In genomic region chr19:3198901-3199700, GRCh38 we compare ENCODE assay signal across 20 cellular contexts. TPM values are rescaled to one million over a fixed set of nuclear protein-coding genes. Genes with fewer than 3 reads are reported as not detected.
DNase-seq lines count a peak whose midpoint lies in the region; ATAC-seq, FAIRE-seq and TF ChIP-seq lines count a peak whose summit lies in the region.
"Had no signal": no experiment of that assay in that cellular context is flagged by ENCODE, and none has a peak within 500 bp of the region (broad histone marks: within the 10 kb centered on the region; RNA-seq: fewer than 3 reads in every experiment).

No MANE protein-coding gene starts in this region.

- no peak overlapping the region for H3K4me2 ChIP-seq in HepG2 (ENCODE audit: low read depth, low read length)
- H3K4me2 ChIP-seq in GM12878 (ENCODE audit: control insufficient read depth, insufficient read depth), result no peak overlapping the region
- H3K4me2 ChIP-seq in GM23338, result no peak overlapping the region
- H3K4me2 ChIP-seq: BLaER1 had no signal

- H3K4me3 ChIP-seq in HepG2 (replicated peaks in 1 of 3; ENCODE audit: insufficient read depth in 1 of 3, low read depth in 2 of 3, low read length in 3 of 3) (no peak overlapping the region), right lobe of liver (no peak overlapping the region), GM12878 (no peak overlapping the region), kidney (ENCODE audit: low read length in 2 of 2) (no peak overlapping the region), GM23338 (no peak overlapping the region)
- H3K4me3 ChIP-seq: BLaER1 had no signal

- no peak for TF ChIP-seq EP300 in HepG2 (IDR thresholded peaks at IDR 0.05; ENCODE audit: low read depth in 2 of 2, low read length in 2 of 2)
- TF ChIP-seq EP300 in HepG2 (CRISPR knock-in tag; IDR thresholded peaks at IDR 0.05; ENCODE audit: borderline replicate concordance), result no peak
- TF ChIP-seq EP300 in GM12878 (IDR thresholded peaks at IDR 0.05; ENCODE audit: borderline replicate concordance in 1 of 2, control insufficient read depth in 1 of 2, low read depth in 2 of 2, low read length in 2 of 2), result no peak

- POLR2A ChIA-PET in HepG2 (lab: Yijun Ruan, JAX) (no interaction called here), GM12878 (lab: Charles Lee) (no interaction called here)
- POLR2A ChIA-PET in activated CD4-positive, alpha-beta T cell treated with anti-CD3 and anti-CD28 coated beads, Interleukin-2, amount 10 ng/mL, durations not matched to agents 7 days and 5 days (lab: Charles Lee), result no interaction called here

- H3K9me2 ChIP-seq in GM23338 (ENCODE audit: insufficient read depth), result no peaks in the 10 kb centered on the region

- FAIRE-seq in HepG2 (lab: Jason Lieb, UNC), result no peak
- FAIRE-seq in GM12878 (lab: Jason Lieb, UNC), result no peak
- no peak for FAIRE-seq in kidney (lab: Jason Lieb, UNC)
- FAIRE-seq: GM12891, GM19239, H54 had no signal

- H3K27me3 Mint-ChIP-seq in GM23338 (ENCODE audit: insufficient read depth, low read depth, poor library complexity), result peaks cover 7% of the 10 kb centered on the region
- H3K27me3 Mint-ChIP-seq in activated CD4-positive, alpha-beta T cell treated with anti-CD3 and anti-CD28 coated beads, Interleukin-2, amount 10 ng/mL, durations not matched to agents 7 days and 5 days, result no peaks in the 10 kb centered on the region
- H3K27me3 Mint-ChIP-seq: CD4-positive, CD25-positive, alpha-beta regulatory T cell; IgD-negative memory B cell had no signal

- RAD21 ChIA-PET in GM12878 (lab: Charles Lee; ENCODE audit: unreplicated experiment), result no interaction called here

- no TSS peak for BruUV-seq in HepG2 (replicated peaks; lab: Mats Ljungman, UMichigan)
- BruUV-seq in GM12878 (replicated peaks; lab: Mats Ljungman, UMichigan), result no TSS peak

- H4K20me1 ChIP-seq in HepG2 (ENCODE audit: insufficient read depth, low read length) (no peaks in the 10 kb centered on the region), GM12878 (ENCODE audit: control insufficient read depth, insufficient read depth) (no peaks in the 10 kb centered on the region), GM23338 (replicated peaks; ENCODE audit: insufficient read depth) (no peaks in the 10 kb centered on the region; the same call in 1 of the 2 replicates)

- in situ Hi-C loops in HepG2 (cut with HindIII; ENCODE audit: extremely low pct_ligation_motif_present, low pct_unique_long_range_greater_than_20kb) (no loop called here), GM12878 (cut with MboI) (no loop called here)

- H3K27me3 ChIP-seq in HepG2 (ENCODE audit: control insufficient read depth in 1 of 2, insufficient read depth in 2 of 2, low read length in 2 of 2), result no peaks in the 10 kb centered on the region
- no peaks in the 10 kb centered on the region for H3K27me3 ChIP-seq in right lobe of liver
- H3K27me3 ChIP-seq in GM12878 (replicated peaks in 1 of 2; ENCODE audit: control insufficient read depth in 2 of 2, insufficient read depth in 2 of 2, low read length in 1 of 2), result no peaks in the 10 kb centered on the region
- no peaks in the 10 kb centered on the region for H3K27me3 ChIP-seq in GM23338 (ENCODE audit: insufficient read depth)
- H3K27me3 ChIP-seq: BLaER1 had no signal

- no peak overlapping the region for H3K4me3 Mint-ChIP-seq in GM23338
- no peak overlapping the region for H3K4me3 Mint-ChIP-seq in activated CD4-positive, alpha-beta T cell treated with anti-CD3 and anti-CD28 coated beads, Interleukin-2, amount 10 ng/mL, durations not matched to agents 7 days and 5 days
- H3K4me3 Mint-ChIP-seq: CD4-positive, CD25-positive, alpha-beta regulatory T cell; IgD-negative memory B cell had no signal

- H2AFZ ChIP-seq in HepG2 (ENCODE audit: low read length), result no peak overlapping the region
- H2AFZ ChIP-seq in GM12878 (ENCODE audit: control insufficient read depth, low read depth, low read length), result no peak overlapping the region
- no peak overlapping the region for H2AFZ ChIP-seq in GM23338

- H3K36me3 ChIP-seq in HepG2 (replicated peaks in 1 of 2; ENCODE audit: control insufficient read depth in 1 of 2, insufficient read depth in 2 of 2, low read length in 2 of 2) (peaks cover 3 to 18% of the 10 kb centered on the region in 2 experiments; a peak in 3 of 5 replicates), right lobe of liver (no peaks in the 10 kb centered on the region), GM12878 (ENCODE audit: control insufficient read depth in 2 of 2, insufficient read depth in 2 of 2, low read length in 1 of 2) (peaks cover 2 to 5% of the 10 kb centered on the region in 2 experiments; a peak in 2 of 4 replicates), kidney (ENCODE audit: control insufficient read depth in 1 of 2, insufficient read depth in 2 of 2, low read length in 2 of 2) (no peaks in the 10 kb centered on the region), GM23338 (ENCODE audit: insufficient read depth) (no peaks in the 10 kb centered on the region; the same call in 1 of the 2 replicates)

- H3K27ac Mint-ChIP-seq in GM23338, result no peak overlapping the region
- no peak overlapping the region for H3K27ac Mint-ChIP-seq in activated CD4-positive, alpha-beta T cell treated with anti-CD3 and anti-CD28 coated beads, Interleukin-2, amount 10 ng/mL, durations not matched to agents 7 days and 5 days
- H3K27ac Mint-ChIP-seq: CD4-positive, CD25-positive, alpha-beta regulatory T cell; IgD-negative memory B cell had no signal

- H3K27ac ChIP-seq in HepG2 (ENCODE audit: extremely low read length, insufficient read depth, low read length) (no peak overlapping the region), right lobe of liver (no peak overlapping the region), GM12878 (ENCODE audit: control insufficient read depth, insufficient read depth) (no peak overlapping the region), kidney (ENCODE audit: low read depth in 2 of 2, low read length in 2 of 2) (no peak overlapping the region), GM23338 (ENCODE audit: low read depth) (no peak overlapping the region)
- H3K27ac ChIP-seq: BLaER1 had no signal

- TF ChIP-seq RAD21 in HepG2 (CRISPR knock-in tag; IDR thresholded peaks at IDR 0.05), result no peak
- no peak for TF ChIP-seq RAD21 in GM12878 (IDR thresholded peaks at IDR 0.05; ENCODE audit: insufficient read depth, low read depth, low read length)

- H3F3A ChIP-seq in GM23338 (replicated peaks; ENCODE audit: low read depth), result no peaks in the 10 kb centered on the region

- H3K9ac ChIP-seq in HepG2 (ENCODE audit: insufficient read depth, low read depth, low read length) (no peak overlapping the region), GM12878 (ENCODE audit: control insufficient read depth, insufficient read depth, low read length) (no peak overlapping the region), kidney (ENCODE audit: low read length in 2 of 2) (no peak overlapping the region)
- H3K9ac ChIP-seq: BLaER1 had no signal

- H3K36me3 Mint-ChIP-seq in GM23338 (ENCODE audit: low read depth), result peaks cover 11% of the 10 kb centered on the region; the same call in 2 of the 3 replicates
- peaks cover 4% of the 10 kb centered on the region for H3K36me3 Mint-ChIP-seq in activated CD4-positive, alpha-beta T cell treated with anti-CD3 and anti-CD28 coated beads, Interleukin-2, amount 10 ng/mL, durations not matched to agents 7 days and 5 days (ENCODE audit: low read depth)

- ATAC-seq in HepG2 (no peak), right lobe of liver (no peak), GM12878 (no peak), GM23338 (no peak), GM19035 (IDR thresholded peaks at IDR 0.05; ENCODE audit: unreplicated experiment) (no peak)
- ATAC-seq: HCT116 had no signal

- CTCF ChIA-PET in HepG2 (lab: Yijun Ruan, JAX; ENCODE audit: low intra/inter-chr PET ratio, low total read pairs), result no interaction called here
- CTCF ChIA-PET in GM12878 (lab: Yijun Ruan, JAX), result no interaction called here
- CTCF ChIA-PET in activated CD4-positive, alpha-beta T cell treated with anti-CD3 and anti-CD28 coated beads, Interleukin-2, amount 10 ng/mL, durations not matched to agents 7 days and 5 days (lab: Charles Lee), result interaction anchor here (0.7 kb wide), 1 partner anchor 12 kb away, joined by 3 read pairs; no protein-coding TSS in a partner anchor

- H3K4me1 Mint-ChIP-seq in GM23338, result no peaks in the 10 kb centered on the region
- H3K4me1 Mint-ChIP-seq in activated CD4-positive, alpha-beta T cell treated with anti-CD3 and anti-CD28 coated beads, Interleukin-2, amount 10 ng/mL, durations not matched to agents 7 days and 5 days, result no peaks in the 10 kb centered on the region
- H3K4me1 Mint-ChIP-seq: CD4-positive, CD25-positive, alpha-beta regulatory T cell; IgD-negative memory B cell had no signal

- H3K79me2 ChIP-seq in HepG2 (ENCODE audit: insufficient read depth, low read length) (no peaks in the 10 kb centered on the region), GM12878 (ENCODE audit: control insufficient read depth, insufficient read depth, low read length) (no peaks in the 10 kb centered on the region), GM23338 (replicated peaks; ENCODE audit: insufficient read depth) (peaks cover 9% of the 10 kb centered on the region; the same call in 1 of the 2 replicates)

- intact Hi-C loops in HepG2 (cut with micrococcal nuclease; ENCODE audit: unreplicated experiment), result no loop called here
- intact Hi-C loops in right lobe of liver (cut with DNase I), result no loop called here
- intact Hi-C loops in GM12878 (cut with micrococcal nuclease; ENCODE audit: unreplicated experiment), result no loop called here
- intact Hi-C loops in kidney (cut with DNase I), result loop anchor here (5.0 kb wide), 1 partner anchor 48 kb away; no protein-coding TSS in a partner anchor

- no peak for DNase-seq in HepG2 (ENCODE audit: low spot score)
- no peak for DNase-seq in right lobe of liver
- DNase-seq in GM12878 (ENCODE audit: low read depth, low spot score), result no peak
- DNase-seq in kidney, result peak; percentile 66
- DNase-seq in GM23338 (ENCODE audit: low spot score), result no peak
- DNase-seq in activated CD4-positive, alpha-beta T cell treated with anti-CD3 and anti-CD28 coated beads, Interleukin-2, amount 10 ng/mL, durations not matched to agents 7 days and 5 days, result no peak
- DNase-seq in SKM-1 treated with dmso at 0.1 percent for 144 hours (lab: John Stamatoyannopoulos, UW; ENCODE audit: unreplicated experiment), result no peak
- DNase-seq: 8988T; AML-193; Calu3; CD4-positive, CD25-positive, alpha-beta regulatory T cell; DMS 273 treated with DMSO at 0.1 percent for 48 hours had no signal

- no peaks in the 10 kb centered on the region for H3K9me3 Mint-ChIP-seq in GM23338
- no peaks in the 10 kb centered on the region for H3K9me3 Mint-ChIP-seq in activated CD4-positive, alpha-beta T cell treated with anti-CD3 and anti-CD28 coated beads, Interleukin-2, amount 10 ng/mL, durations not matched to agents 7 days and 5 days
- H3K9me3 Mint-ChIP-seq: IgD-negative memory B cell had no signal

- H3K4me1 ChIP-seq in HepG2 (ENCODE audit: insufficient read depth, low read length), result no peaks in the 10 kb centered on the region
- no peaks in the 10 kb centered on the region for H3K4me1 ChIP-seq in right lobe of liver
- no peaks in the 10 kb centered on the region for H3K4me1 ChIP-seq in GM12878 (ENCODE audit: control insufficient read depth, insufficient read depth, low read length)
- H3K4me1 ChIP-seq in kidney (ENCODE audit: control insufficient read depth in 1 of 2, insufficient read depth in 1 of 2, low read depth in 1 of 2, low read length in 2 of 2), result no peaks in the 10 kb centered on the region
- no peaks in the 10 kb centered on the region for H3K4me1 ChIP-seq in GM23338 (ENCODE audit: insufficient read depth)

- TF ChIP-seq CTCF in HepG2 (CRISPR knock-in tag; IDR thresholded peaks at IDR 0.05) (no peak), right lobe of liver (IDR thresholded peaks at IDR 0.05) (no peak), GM12878 (IDR thresholded peaks at IDR 0.05 in 2 of 3, conservative IDR thresholded peaks at IDR 0.05 in 1 of 3; ENCODE audit: control insufficient read depth in 2 of 3, extremely low read depth in 1 of 3, insufficient read depth in 1 of 3, low read depth in 3 of 3, low read length in 3 of 3) (no peak), kidney (IDR thresholded peaks at IDR 0.05; ENCODE audit: borderline replicate concordance, extremely low read depth, insufficient read depth) (no peak), GM23338 (conservative IDR thresholded peaks at IDR 0.05; ENCODE audit: low read depth in 2 of 2) (no peak)

- 95% methylated on average over 24 of the region's 43 CpGs for WGBS in HepG2 (ENCODE audit: low lambda C conversion rate)
- WGBS in right lobe of liver (ENCODE audit: insufficient coverage, low coverage, low lambda C conversion rate, missing lambda C conversion rate), result 93% methylated on average over 3 of the region's 43 CpGs
- WGBS in GM12878 (ENCODE audit: insufficient coverage, insufficient replicate concordance, low lambda C conversion rate, missing lambda C conversion rate), result 95% methylated on average over 37 of the region's 43 CpGs

- SMC1A ChIA-PET in GM12878 (lab: Charles Lee; ENCODE audit: uncharacterized antibody, unreplicated experiment), result no interaction called here

- H3K9me3 ChIP-seq in HepG2 (ENCODE audit: low read length) (no peaks in the 10 kb centered on the region), right lobe of liver (no peaks in the 10 kb centered on the region), GM12878 (replicated peaks; ENCODE audit: control insufficient read depth, insufficient read depth, low read length) (no peaks in the 10 kb centered on the region), kidney (ENCODE audit: control insufficient read depth in 1 of 2, low read length in 2 of 2) (no peaks in the 10 kb centered on the region)
- H3K9me3 ChIP-seq: BLaER1 had no signal

- TF ChIP-seq POLR2A in HepG2 (IDR thresholded peaks at IDR 0.05; ENCODE audit: insufficient read depth in 1 of 2, low read depth in 2 of 2, low read length in 2 of 2), result no peak
- TF ChIP-seq POLR2A in right lobe of liver (IDR thresholded peaks at IDR 0.05), result no peak
- peak; percentile 50 for TF ChIP-seq POLR2A in GM12878 (IDR thresholded peaks at IDR 0.05; ENCODE audit: low read depth, low read length)

RNA-seq across cellular contexts. Expression of gene NCLN, which starts 13.4 kb away (rescaled TPM):
- 20.0 and 56.0 TPM in 2 replicates for total RNA-seq in HepG2 (2016; rRNA removed; fragmentation: Illumina TruSeq; extraction: Trizol)
- total RNA-seq in HepG2 (2016; cell fraction: cytosol; rRNA removed; fragmentation: Illumina TruSeq; extraction: Trizol; ENCODE audit: low read depth), result 14.5 and 16.6 TPM in 2 replicates
- 22.2 and 58.2 TPM in 2 replicates for total RNA-seq in HepG2 (2016; cell fraction: insoluble cytoplasmic fraction; rRNA removed; fragmentation: Illumina TruSeq; extraction: Trizol)
- 36.2 and 36.4 TPM in 2 replicates for total RNA-seq in HepG2 (2016; cell fraction: membrane; rRNA removed; fragmentation: Illumina TruSeq; extraction: Trizol)
- 45.5 and 60.9 TPM in 2 replicates for total RNA-seq in HepG2 (2016; cell fraction: nucleus; rRNA removed; fragmentation: Illumina TruSeq; extraction: Trizol)
- polyA plus RNA-seq in HepG2 (2011; rRNA removed), result 42.6 and 55.5 TPM in 2 replicates
- polyA plus RNA-seq in HepG2 (2011; cell fraction: cytosol; rRNA removed), result 34.0 and 56.6 TPM in 2 replicates
- polyA plus RNA-seq in HepG2 (2011; cell fraction: nucleus; rRNA removed), result 87.2 and 112 TPM in 2 replicates
- 29.1 and 45.2 TPM in 2 replicates for polyA plus RNA-seq in HepG2 (2012)
- 21.6 and 23.7 TPM in 2 replicates for polyA plus RNA-seq in HepG2 (2016; cell fraction: cytosol; fragmentation: Illumina TruSeq; extraction: Trizol; ENCODE audit: low read depth)
- polyA plus RNA-seq in HepG2 (2016; cell fraction: insoluble cytoplasmic fraction; fragmentation: Illumina TruSeq; extraction: Trizol; ENCODE audit: low read depth), result 19.8 and 29.4 TPM in 2 replicates
- polyA plus RNA-seq in HepG2 (2016; cell fraction: membrane; fragmentation: Illumina TruSeq; extraction: Trizol; ENCODE audit: low read depth), result 31.3 and 31.9 TPM in 2 replicates
- 109 and 110 TPM in 2 replicates for polyA plus RNA-seq in HepG2 (2016; cell fraction: nucleus; fragmentation: Illumina TruSeq; extraction: Trizol; ENCODE audit: insufficient read depth, low read depth)
- polyA minus RNA-seq in HepG2 (2011; rRNA and poly(A)+ RNA removed; ENCODE audit: low replicate concordance), result 99.1 and 126 TPM in 2 replicates
- 41.8 and 46.2 TPM in 2 replicates for polyA minus RNA-seq in HepG2 (2011; cell fraction: cytosol; rRNA and poly(A)+ RNA removed)
- polyA minus RNA-seq in HepG2 (2011; cell fraction: nucleus; rRNA and poly(A)+ RNA removed), result 16.4 and 18.6 TPM in 2 replicates
- 10 to 100 TPM; 32.0 to 59.9 (median 40.4) TPM for total RNA-seq in right lobe of liver
- 37.3 and 45.2 TPM in 2 replicates for total RNA-seq in GM12878 (2013; cell fraction: nucleolus; rRNA removed)
- total RNA-seq in GM12878 (2014; rRNA removed), result 35.0 and 43.0 TPM in 2 replicates
- total RNA-seq in GM12878 (2014; rRNA removed; fragmentation: Illumina TruSeq; extraction: Trizol), result 14.5 and 18.6 TPM in 2 replicates
- 69.2 and 79.1 TPM in 2 replicates for total RNA-seq in GM12878 (2021)
- 8.1 TPM for polyA plus RNA-seq in GM12878 (2011; ENCODE audit: low read depth)
- 10.7 and 29.5 TPM in 2 replicates for polyA plus RNA-seq in GM12878 (2011; rRNA removed)
- polyA plus RNA-seq in GM12878 (2011; cell fraction: cytosol; rRNA removed), result 38.7 and 57.3 TPM in 2 replicates
- polyA plus RNA-seq in GM12878 (2011; cell fraction: nucleus; rRNA removed), result 95.1 and 119 TPM in 2 replicates
- 36.4 and 40.2 TPM in 2 replicates for polyA plus RNA-seq in GM12878 (2012)
- polyA plus RNA-seq in GM12878 (2014; fragmentation: Illumina TruSeq; extraction: Trizol), result 2.3 and 11.6 TPM in 2 replicates
- polyA plus RNA-seq in GM12878 (2014; fragmentation: Nextera tagmentation; extraction: Ambion mirVana), result 1 to 10 TPM; 2.2 to 7.2 TPM
- polyA plus RNA-seq in GM12878 (2014; rRNA removed), result 42.6 and 64.0 TPM in 2 replicates
- 10 to 100 TPM; 71.8 to 75.2 TPM for polyA plus RNA-seq in GM12878 (2016; fragmentation: Nextera tagmentation; extraction: Ambion mirVana)
- polyA minus RNA-seq in GM12878 (2011; rRNA and poly(A)+ RNA removed), result 28.0 and 50.8 TPM in 2 replicates
- 25.0 and 25.9 TPM in 2 replicates for polyA minus RNA-seq in GM12878 (2011; cell fraction: cytosol; rRNA and poly(A)+ RNA removed)
- 12.5 and 24.5 TPM in 2 replicates for polyA minus RNA-seq in GM12878 (2011; cell fraction: nucleus; rRNA and poly(A)+ RNA removed)
- 43.3 TPM for total RNA-seq in kidney
- 63.2 TPM for polyA plus RNA-seq in kidney (ENCODE audit: insufficient read depth, low read depth, low replicate concordance)
- total RNA-seq in GM23338 (2014; rRNA removed; shearing (Covaris generic)), result 125 and 144 TPM in 2 replicates
- 85.6 and 95.2 TPM in 2 replicates for polyA plus RNA-seq in GM23338 (2016; fragmentation: Nextera tagmentation; extraction: Ambion mirVana)
- total RNA-seq in activated CD4-positive, alpha-beta T cell treated with anti-CD3 and anti-CD28 coated beads, Interleukin-2, amount 10 ng/mL, durations not matched to agents 7 days and 5 days, result 10 to 100 TPM; 52.1 to 56.0 TPM

RNA-seq across cellular contexts. Expression of gene S1PR4, which starts 20.5 kb away (rescaled TPM):
- total RNA-seq in HepG2 (2016; rRNA removed; fragmentation: Illumina TruSeq; extraction: Trizol) (0.07 TPM in 1 of 2 replicates, not detected in the other), right lobe of liver (1 to 10 TPM in 3 of 6 experiments, under 1 TPM in 3; 0.53 to 2.2 (median 0.97) TPM), GM12878 (2014; rRNA removed) (50.1 and 57.7 TPM in 2 replicates), GM12878 (2014; rRNA removed; fragmentation: Illumina TruSeq; extraction: Trizol) (4.7 and 6.1 TPM in 2 replicates), GM12878 (2021) (32.4 and 33.7 TPM in 2 replicates), kidney (5.1 TPM)
- not detected in 2 replicates for total RNA-seq in HepG2 (2016; cell fraction: cytosol; rRNA removed; fragmentation: Illumina TruSeq; extraction: Trizol; ENCODE audit: low read depth)
- 0.09 TPM in 1 of 2 replicates, not detected in the other for total RNA-seq in HepG2 (2016; cell fraction: insoluble cytoplasmic fraction; rRNA removed; fragmentation: Illumina TruSeq; extraction: Trizol)
- not detected in 2 replicates for total RNA-seq in HepG2 (2016; cell fraction: membrane; rRNA removed; fragmentation: Illumina TruSeq; extraction: Trizol)
- total RNA-seq in HepG2 (2016; cell fraction: nucleus; rRNA removed; fragmentation: Illumina TruSeq; extraction: Trizol), result not detected in 2 replicates
- polyA plus RNA-seq in HepG2 (2011; rRNA removed) (0.09 and 0.33 TPM in 2 replicates), GM12878 (2011; rRNA removed) (not detected in 2 replicates), GM12878 (2014; fragmentation: Illumina TruSeq; extraction: Trizol) (0.54 TPM in 1 of 2 replicates, not detected in the other), GM12878 (2014; fragmentation: Nextera tagmentation; extraction: Ambion mirVana) (1 to 10 TPM in 1 of 2 experiments, under 1 TPM in 1; 0.19 to 1.2 TPM), GM12878 (2014; rRNA removed) (35.7 and 44.5 TPM in 2 replicates), GM12878 (2016; fragmentation: Nextera tagmentation; extraction: Ambion mirVana) (10 to 100 TPM; 42.2 to 43.3 TPM), kidney (ENCODE audit: insufficient read depth, low read depth, low replicate concordance) (0.67 TPM), GM23338 (2016; fragmentation: Nextera tagmentation; extraction: Ambion mirVana) (not detected in 2 replicates)
- polyA plus RNA-seq in HepG2 (2011; cell fraction: cytosol; rRNA removed), result not detected in 2 replicates
- 1.2 and 1.8 TPM in 2 replicates for polyA plus RNA-seq in HepG2 (2011; cell fraction: nucleus; rRNA removed)
- not detected in 2 replicates for polyA plus RNA-seq in HepG2 (2012)
- not detected in 2 replicates for polyA plus RNA-seq in HepG2 (2016; cell fraction: cytosol; fragmentation: Illumina TruSeq; extraction: Trizol; ENCODE audit: low read depth)
- not detected in 2 replicates for polyA plus RNA-seq in HepG2 (2016; cell fraction: insoluble cytoplasmic fraction; fragmentation: Illumina TruSeq; extraction: Trizol; ENCODE audit: low read depth)
- not detected in 2 replicates for polyA plus RNA-seq in HepG2 (2016; cell fraction: membrane; fragmentation: Illumina TruSeq; extraction: Trizol; ENCODE audit: low read depth)
- 0.29 TPM in 1 of 2 replicates, not detected in the other for polyA plus RNA-seq in HepG2 (2016; cell fraction: nucleus; fragmentation: Illumina TruSeq; extraction: Trizol; ENCODE audit: insufficient read depth, low read depth)
- 0.19 TPM in 1 of 2 replicates, not detected in the other for polyA minus RNA-seq in HepG2 (2011; rRNA and poly(A)+ RNA removed; ENCODE audit: low replicate concordance)
- polyA minus RNA-seq in HepG2 (2011; cell fraction: cytosol; rRNA and poly(A)+ RNA removed), result not detected in 2 replicates
- 0.25 TPM in 1 of 2 replicates, not detected in the other for polyA minus RNA-seq in HepG2 (2011; cell fraction: nucleus; rRNA and poly(A)+ RNA removed)
- total RNA-seq in GM12878 (2013; cell fraction: nucleolus; rRNA removed), result 25.9 and 29.4 TPM in 2 replicates
- 5.5 TPM for polyA plus RNA-seq in GM12878 (2011; ENCODE audit: low read depth)
- 0.04 TPM in 1 of 2 replicates, not detected in the other for polyA plus RNA-seq in GM12878 (2011; cell fraction: cytosol; rRNA removed)
- polyA plus RNA-seq in GM12878 (2011; cell fraction: nucleus; rRNA removed), result 0.26 and 0.33 TPM in 2 replicates
- polyA plus RNA-seq in GM12878 (2012), result 20.4 and 25.5 TPM in 2 replicates
- not detected in 2 replicates for polyA minus RNA-seq in GM12878 (2011; rRNA and poly(A)+ RNA removed)
- polyA minus RNA-seq in GM12878 (2011; cell fraction: cytosol; rRNA and poly(A)+ RNA removed), result not detected in 2 replicates
- polyA minus RNA-seq in GM12878 (2011; cell fraction: nucleus; rRNA and poly(A)+ RNA removed), result 0.29 TPM in 1 of 2 replicates, not detected in the other
- 0.24 TPM in 1 of 2 replicates, not detected in the other for total RNA-seq in GM23338 (2014; rRNA removed; shearing (Covaris generic))
- total RNA-seq in activated CD4-positive, alpha-beta T cell treated with anti-CD3 and anti-CD28 coated beads, Interleukin-2, amount 10 ng/mL, durations not matched to agents 7 days and 5 days, result 100 to 1,000 TPM; 162 to 209 TPM
- total RNA-seq: Calu3, Daoy had no signal

RNA-seq across cellular contexts. Expression of gene CELF5, which starts 25.4 kb away (rescaled TPM):
- 0.14 and 0.31 TPM in 2 replicates for total RNA-seq in HepG2 (2016; rRNA removed; fragmentation: Illumina TruSeq; extraction: Trizol)
- 0.35 TPM in 1 of 2 replicates, not detected in the other for total RNA-seq in HepG2 (2016; cell fraction: cytosol; rRNA removed; fragmentation: Illumina TruSeq; extraction: Trizol; ENCODE audit: low read depth)
- total RNA-seq in HepG2 (2016; cell fraction: insoluble cytoplasmic fraction; rRNA removed; fragmentation: Illumina TruSeq; extraction: Trizol), result 0.16 and 0.30 TPM in 2 replicates
- total RNA-seq in HepG2 (2016; cell fraction: membrane; rRNA removed; fragmentation: Illumina TruSeq; extraction: Trizol), result 0.12 and 0.28 TPM in 2 replicates
- total RNA-seq in HepG2 (2016; cell fraction: nucleus; rRNA removed; fragmentation: Illumina TruSeq; extraction: Trizol), result 0.66 and 0.68 TPM in 2 replicates
- 0.84 and 0.91 TPM in 2 replicates for polyA plus RNA-seq in HepG2 (2011; rRNA removed)
- 0.23 and 0.43 TPM in 2 replicates for polyA plus RNA-seq in HepG2 (2011; cell fraction: cytosol; rRNA removed)
- polyA plus RNA-seq in HepG2 (2011; cell fraction: nucleus; rRNA removed), result 3.4 and 3.5 TPM in 2 replicates
- polyA plus RNA-seq in HepG2 (2012), result 2.1 and 2.4 TPM in 2 replicates
- 0.07 and 0.20 TPM in 2 replicates for polyA plus RNA-seq in HepG2 (2016; cell fraction: cytosol; fragmentation: Illumina TruSeq; extraction: Trizol; ENCODE audit: low read depth)
- 0.19 and 0.47 TPM in 2 replicates for polyA plus RNA-seq in HepG2 (2016; cell fraction: insoluble cytoplasmic fraction; fragmentation: Illumina TruSeq; extraction: Trizol; ENCODE audit: low read depth)
- polyA plus RNA-seq in HepG2 (2016; cell fraction: membrane; fragmentation: Illumina TruSeq; extraction: Trizol; ENCODE audit: low read depth), result 0.15 and 0.30 TPM in 2 replicates
- 1.6 and 1.9 TPM in 2 replicates for polyA plus RNA-seq in HepG2 (2016; cell fraction: nucleus; fragmentation: Illumina TruSeq; extraction: Trizol; ENCODE audit: insufficient read depth, low read depth)
- 0.44 and 0.56 TPM in 2 replicates for polyA minus RNA-seq in HepG2 (2011; rRNA and poly(A)+ RNA removed; ENCODE audit: low replicate concordance)
- 0.40 TPM in 1 of 2 replicates, not detected in the other for polyA minus RNA-seq in HepG2 (2011; cell fraction: cytosol; rRNA and poly(A)+ RNA removed)
- polyA minus RNA-seq in HepG2 (2011; cell fraction: nucleus; rRNA and poly(A)+ RNA removed), result 0.75 and 0.77 TPM in 2 replicates
- 1 to 10 TPM in 1 of 6 experiments, under 1 TPM in 5; 0.07 to 1.6 (median 0.34) TPM for total RNA-seq in right lobe of liver
- not detected in 2 replicates for total RNA-seq in GM12878 (2013; cell fraction: nucleolus; rRNA removed)
- total RNA-seq in GM12878 (2014; rRNA removed), result not detected in 2 replicates
- not detected in 2 replicates for total RNA-seq in GM12878 (2014; rRNA removed; fragmentation: Illumina TruSeq; extraction: Trizol)
- total RNA-seq in GM12878 (2021), result not detected in 2 replicates
- not detected for polyA plus RNA-seq in GM12878 (2011; ENCODE audit: low read depth)
- polyA plus RNA-seq in GM12878 (2011; rRNA removed), result 0.01 and 0.04 TPM in 2 replicates
- not detected in 2 replicates for polyA plus RNA-seq in GM12878 (2011; cell fraction: cytosol; rRNA removed)
- 0.16 and 0.51 TPM in 2 replicates for polyA plus RNA-seq in GM12878 (2011; cell fraction: nucleus; rRNA removed)
- polyA plus RNA-seq in GM12878 (2012), result 0.07 TPM in 1 of 2 replicates, not detected in the other
- not detected in 2 replicates for polyA plus RNA-seq in GM12878 (2014; fragmentation: Illumina TruSeq; extraction: Trizol)
- not detected for polyA plus RNA-seq in GM12878 (2014; fragmentation: Nextera tagmentation; extraction: Ambion mirVana)
- 0.01 and 0.16 TPM in 2 replicates for polyA plus RNA-seq in GM12878 (2014; rRNA removed)
- polyA plus RNA-seq in GM12878 (2016; fragmentation: Nextera tagmentation; extraction: Ambion mirVana), result not detected
- polyA minus RNA-seq in GM12878 (2011; rRNA and poly(A)+ RNA removed), result 0.21 TPM in 1 of 2 replicates, not detected in the other
- not detected in 2 replicates for polyA minus RNA-seq in GM12878 (2011; cell fraction: cytosol; rRNA and poly(A)+ RNA removed)
- 0.38 TPM in 1 of 2 replicates, not detected in the other for polyA minus RNA-seq in GM12878 (2011; cell fraction: nucleus; rRNA and poly(A)+ RNA removed)
- 0.38 TPM for total RNA-seq in kidney
- 0.15 TPM for polyA plus RNA-seq in kidney (ENCODE audit: insufficient read depth, low read depth, low replicate concordance)
- total RNA-seq in GM23338 (2014; rRNA removed; shearing (Covaris generic)), result 6.8 and 10.6 TPM in 2 replicates
- 5.6 TPM in 2 replicates for polyA plus RNA-seq in GM23338 (2016; fragmentation: Nextera tagmentation; extraction: Ambion mirVana)
- under 1 TPM; 0.06 to 0.20 TPM for total RNA-seq in activated CD4-positive, alpha-beta T cell treated with anti-CD3 and anti-CD28 coated beads, Interleukin-2, amount 10 ng/mL, durations not matched to agents 7 days and 5 days
- polyA plus RNA-seq: CD4-positive, CD25-positive, alpha-beta regulatory T cell; IgD-negative memory B cell had no signal

Comparison
In these comparisons a context has a peak if more than half of its experiments do, and no peak if none do; other contexts are left out.
1. Of the 75 proteins assayed by ChIP-seq in both HepG2 and GM12878: peak only in HepG2: ZBTB33; only in GM12878: POLR2A; in both: none; in neither: 73.